In the genomic region with DNA sequence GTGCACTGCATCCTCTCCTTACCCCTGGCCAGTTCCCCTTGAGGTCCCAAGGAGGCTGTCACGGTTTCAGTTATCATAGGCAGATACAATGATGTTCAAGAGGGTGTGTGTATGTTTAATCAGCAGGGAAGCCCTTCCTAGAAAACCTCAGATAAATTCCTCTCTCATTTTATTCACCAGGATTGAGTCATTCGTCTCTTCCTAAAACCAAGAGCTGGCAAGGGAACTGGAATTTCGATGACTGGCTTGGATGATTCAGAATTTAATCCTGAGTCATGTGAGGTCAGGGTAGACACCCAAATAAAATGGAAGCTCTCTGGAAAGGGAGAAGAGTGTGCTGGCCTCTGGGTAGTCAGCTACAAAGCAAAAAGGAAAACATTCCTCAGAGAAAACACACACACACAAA, we compare ENCODE assay signal across 11 cellular contexts.
DNase-seq lines count a peak whose midpoint lies in the region; ATAC-seq, FAIRE-seq and TF ChIP-seq lines count a peak whose summit lies in the region.
"Had no signal": no experiment of that assay in that cellular context is flagged by ENCODE, and none has a peak within 500 bp of the region (broad histone marks: within the 10 kb centered on the region; RNA-seq: fewer than 3 reads in every experiment).

No MANE protein-coding gene starts in this region.

- H3K36me3 ChIP-seq in endothelial cell of umbilical vein (ENCODE audit: control insufficient read depth in 2 of 2, extremely low read depth in 1 of 2, insufficient read depth in 2 of 2, low read length in 2 of 2) (no peaks in the 10 kb centered on the region), HAP-1 (replicated peaks) (no peaks in the 10 kb centered on the region)

- dilution Hi-C loops in endothelial cell of umbilical vein (cut with MboI; ENCODE audit: extremely low pct_ligation_motif_present, low sequenced_read_pairs), result no loop called here

- peak overlapping the region; percentile 11 for H3K9ac ChIP-seq in endothelial cell of umbilical vein (replicated peaks; ENCODE audit: extremely low read depth, insufficient read depth, low read length)

- ATAC-seq in GM21423 (IDR thresholded peaks at IDR 0.05; ENCODE audit: unreplicated experiment), result no peak

- CTCF ChIA-PET in endothelial cell of umbilical vein (lab: Charles Lee), result interaction anchor here (0.9 to 1.3 kb wide), 4 partner anchors 30 to 140 kb away, joined by 3 to 5 read pairs (median 4); a partner anchor contains a TSS

- TF ChIP-seq POLR2A in endothelial cell of umbilical vein (IDR thresholded peaks at IDR 0.05; ENCODE audit: low read depth, low read length), result no peak

- no TSS peak for BruUV-seq in endothelial cell of umbilical vein (replicated peaks; lab: Mats Ljungman, UMichigan)

- no peaks in the 10 kb centered on the region for H3K27me3 ChIP-seq in endothelial cell of umbilical vein (ENCODE audit: control insufficient read depth in 2 of 2, insufficient read depth in 2 of 2, low read length in 2 of 2)
- H3K27me3 ChIP-seq in HAP-1 (ENCODE audit: low read depth), result no peaks in the 10 kb centered on the region

- H3K4me2 ChIP-seq in endothelial cell of umbilical vein (ENCODE audit: insufficient read depth, low read length), result peak overlapping the region; percentile 70

- intact Hi-C loops in endothelial cell of umbilical vein (cut with micrococcal nuclease), result no loop called here

- H3K9me3 ChIP-seq in endothelial cell of umbilical vein (replicated peaks; ENCODE audit: control insufficient read depth, insufficient read depth, low read length) (no peaks in the 10 kb centered on the region), HAP-1 (no peaks in the 10 kb centered on the region)

- H3K9me1 ChIP-seq in endothelial cell of umbilical vein (replicated peaks; ENCODE audit: control insufficient read depth, extremely low read depth, insufficient read depth, low read length), result no peaks in the 10 kb centered on the region

- no peak for TF ChIP-seq CTCF in endothelial cell of umbilical vein (IDR thresholded peaks at IDR 0.05; ENCODE audit: extremely low read depth in 1 of 2, insufficient read depth in 1 of 2, low read depth in 1 of 2, low read length in 2 of 2)

- peak overlapping the region; percentile 69 for H3K27ac ChIP-seq in endothelial cell of umbilical vein (ENCODE audit: insufficient read depth, low read depth, low read length)

- peak overlapping the region; percentile 69 for H2AFZ ChIP-seq in endothelial cell of umbilical vein (ENCODE audit: low read depth, low read length)

- in situ Hi-C loops in HAP-1 (cut with MboI; ENCODE audit: low sequenced_read_pairs), result no loop called here

- H3K4me3 ChIP-seq in endothelial cell of umbilical vein (replicated peaks in 1 of 3; ENCODE audit: insufficient read depth in 1 of 3, low read depth in 1 of 3, low read length in 3 of 3) (no peak overlapping the region), HAP-1 (no peak overlapping the region)

- H3K4me1 ChIP-seq in endothelial cell of umbilical vein (ENCODE audit: control insufficient read depth, extremely low read depth, insufficient read depth, low read length) (peaks cover 11% of the 10 kb centered on the region), HAP-1 (peaks cover 12% of the 10 kb centered on the region)

- no peaks in the 10 kb centered on the region for H3K79me2 ChIP-seq in endothelial cell of umbilical vein (ENCODE audit: control insufficient read depth, insufficient read depth, low read length)

- H4K20me1 ChIP-seq in endothelial cell of umbilical vein (replicated peaks; ENCODE audit: control insufficient read depth, extremely low read depth, insufficient read depth, low read length), result no peaks in the 10 kb centered on the region

- peak; percentile 97 for FAIRE-seq in endothelial cell of umbilical vein (lab: Jason Lieb, UNC)
- FAIRE-seq: GM12891 had no signal

- POLR2A ChIA-PET in endothelial cell of umbilical vein (lab: Charles Lee), result no interaction called here

- DNase-seq in ELR (ENCODE audit: low read depth) (peak; percentile 98), NCI-H460 (ENCODE audit: extremely low read depth, low read depth) (peak; percentile 87), endothelial cell of umbilical vein (ENCODE audit: low read depth, low spot score) (peak; percentile 90), non-pigmented ciliary epithelial cell (ENCODE audit: low read depth) (peak; percentile 84), HAP-1 (ENCODE audit: low spot score in 2 of 2) (no peak), T-helper 2 cell (no peak), NCI-H1930 (lab: John Stamatoyannopoulos, UW) (no peak)
- DNase-seq: SHP77 treated with DMSO at 0.1 percent for 48 hours; stimulated activated naive CD4-positive, alpha-beta T cell had no signal

TF ChIP-seq in endothelial cell of umbilical vein, 7 proteins besides CTCF, POLR2A, EP300 and RAD21:
- TF ChIP-seq, protein P1, sequence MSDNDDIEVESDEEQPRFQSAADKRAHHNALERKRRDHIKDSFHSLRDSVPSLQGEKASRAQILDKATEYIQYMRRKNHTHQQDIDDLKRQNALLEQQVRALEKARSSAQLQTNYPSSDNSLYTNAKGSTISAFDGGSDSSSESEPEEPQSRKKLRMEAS (IDR thresholded peaks at IDR 0.05; ENCODE audit: insufficient read depth, insufficient read length), result no peak
- peak; percentile 100 for TF ChIP-seq FOS (IDR thresholded peaks at IDR 0.05; ENCODE audit: borderline replicate concordance, insufficient read depth, low read length)
- TF ChIP-seq JUN (IDR thresholded peaks at IDR 0.05; ENCODE audit: borderline replicate concordance, insufficient read depth, insufficient read length, low read depth), result peak; percentile 90
- no peak for TF ChIP-seq MYC (IDR thresholded peaks at IDR 0.05; ENCODE audit: low read depth, low read length)
- peak; percentile 65 for TF ChIP-seq GATA2 (IDR thresholded peaks at IDR 0.05; ENCODE audit: insufficient read depth, insufficient read length, low read depth, low read length)
- TF ChIP-seq EZH2 (IDR thresholded peaks at IDR 0.05; ENCODE audit: borderline replicate concordance, low read depth, low read length, severe bottlenecking), result no peak
- peak; percentile 66 for TF ChIP-seq POLR2AphosphoS5 (IDR thresholded peaks at IDR 0.05; ENCODE audit: insufficient read depth, low read depth, low read length)

Comparison
In these comparisons a context has a peak if more than half of its experiments do, and no peak if none do; other contexts are left out.
1. DNase-seq: peak in ELR (single experiment), NCI-H460 (single experiment), endothelial cell of umbilical vein (single experiment) and non-pigmented ciliary epithelial cell (single experiment); none in HAP-1 (0 of 2), T-helper 2 cell (0 of 5) and NCI-H1930 (0 of 2).